ENCODE assay signal across 18 cellular contexts in genomic region chr15:69941931-69942471, GRCh38.
A peak's percentile ranks its signal among the peaks of the same experiment; 100 is the strongest.
DNase-seq lines count a peak whose midpoint lies in the region; TF ChIP-seq lines count a peak whose summit lies in the region.
"Had no signal": no experiment of that assay in that cellular context is flagged by ENCODE, and none has a peak within 500 bp of the region (broad histone marks: within the 10 kb centered on the region; RNA-seq: fewer than 3 reads in every experiment).

No MANE protein-coding gene starts in this region.

- DNase-seq in NCI-H2081 (lab: John Stamatoyannopoulos, UW) (peak; percentile 46 to 81), NCI-H2227 (lab: John Stamatoyannopoulos, UW; ENCODE audit: unreplicated experiment) (peak; percentile 13), NCI-H69 (lab: John Stamatoyannopoulos, UW) (peak; percentile 89), mesendoderm (no peak), PC-9 (no peak), prostate gland (ENCODE audit: low spot score) (no peak), HT-29 (ENCODE audit: low spot score) (no peak)
- DNase-seq in activated T-helper 2 cell treated with anti-CD3 and anti-CD28 coated beads, Interferon-gamma antibody, Interleukin-2, Interleukin-4, amounts not matched to agents 10 μg/mL and 5 μg/mL and 100 μg/mL, durations not matched to agents 14 hours and 24 hours and 36 hours (ENCODE audit: low spot score) = no peak
- DNase-seq: ACHN; BE2C; C1 segment of cervical spinal cord; Caco-2; CD4-positive, CD25-positive, alpha-beta regulatory T cell; DMS79 treated with DMSO at 0.1 percent for 48 hours; GF-D8; GOT3; H7; HFFc6 had no signal

- peak overlapping the region; percentile 34 for H3K56ac ChIP-seq in mesendoderm (ENCODE audit: low read length)

- TF ChIP-seq CTCF in PC-9 (conservative IDR thresholded peaks at IDR 0.05) = no peak
- TF ChIP-seq CTCF in prostate gland (IDR thresholded peaks at IDR 0.05) = no peak

- intact Hi-C loops in PC-9 (cut with micrococcal nuclease; ENCODE audit: unreplicated experiment) (no loop called here), prostate gland (cut with DNase I) (no loop called here)
- intact Hi-C loops in activated T-helper 2 cell treated with anti-CD3 and anti-CD28 coated beads, Interferon-gamma antibody, Interleukin-2, Interleukin-4, amounts not matched to agents 10 μg/mL and 5 μg/mL and 100 μg/mL, durations not matched to agents 14 hours and 24 hours and 36 hours (cut with micrococcal nuclease) = no loop called here

- H3K27ac Mint-ChIP-seq in activated T-helper 2 cell treated with anti-CD3 and anti-CD28 coated beads, Interferon-gamma antibody, Interleukin-2, Interleukin-4, amounts not matched to agents 10 μg/mL and 5 μg/mL and 100 μg/mL, durations not matched to agents 14 hours and 24 hours and 36 hours = no peak overlapping the region
- H3K27ac Mint-ChIP-seq: CD4-positive, CD25-positive, alpha-beta regulatory T cell; HFFc6 had no signal

- H3K36me3 ChIP-seq in mesendoderm (ENCODE audit: control insufficient read depth, insufficient read depth, low read length) (no peaks in the 10 kb centered on the region), PC-9 (ENCODE audit: low read depth) (no peaks in the 10 kb centered on the region), prostate gland (no peaks in the 10 kb centered on the region)
- H3K36me3 ChIP-seq: BE2C had no signal

- H3K9me3 Mint-ChIP-seq in activated T-helper 2 cell treated with anti-CD3 and anti-CD28 coated beads, Interferon-gamma antibody, Interleukin-2, Interleukin-4, amounts not matched to agents 10 μg/mL and 5 μg/mL and 100 μg/mL, durations not matched to agents 14 hours and 24 hours and 36 hours = no peaks in the 10 kb centered on the region
- H3K9me3 Mint-ChIP-seq: CD4-positive, CD25-positive, alpha-beta regulatory T cell; HFFc6 had no signal

- H2BK120ac ChIP-seq in mesendoderm (ENCODE audit: low read depth, low read length) = no peak overlapping the region

- H3K4me1 Mint-ChIP-seq in activated T-helper 2 cell treated with anti-CD3 and anti-CD28 coated beads, Interferon-gamma antibody, Interleukin-2, Interleukin-4, amounts not matched to agents 10 μg/mL and 5 μg/mL and 100 μg/mL, durations not matched to agents 14 hours and 24 hours and 36 hours (ENCODE audit: low read depth) = no peaks in the 10 kb centered on the region
- H3K4me1 Mint-ChIP-seq: CD4-positive, CD25-positive, alpha-beta regulatory T cell had no signal

- H3K27me3 ChIP-seq in mesendoderm (ENCODE audit: insufficient read depth, low read length, poor library complexity) (no peaks in the 10 kb centered on the region), PC-9 (ENCODE audit: insufficient read depth, low read depth) (0 out of 2 replicates have a peak, but pooled peaks cover 3% of the 10 kb centered on the region), prostate gland (replicated peaks; ENCODE audit: insufficient read depth) (no peaks in the 10 kb centered on the region)
- H3K27me3 ChIP-seq: BE2C had no signal

- H2AK5ac ChIP-seq in mesendoderm (ENCODE audit: low read length) = no peak overlapping the region

- H3K9me3 ChIP-seq in PC-9 (ENCODE audit: insufficient read depth, low read depth) (no peaks in the 10 kb centered on the region), prostate gland (no peaks in the 10 kb centered on the region)
- H3K9me3 ChIP-seq: BE2C, Caco-2 had no signal

- no peak overlapping the region for H3K9ac ChIP-seq in mesendoderm (ENCODE audit: low read length)

- H4K8ac ChIP-seq in mesendoderm (ENCODE audit: low read depth, low read length) = no peak overlapping the region

- H3K9me2 ChIP-seq in PC-9 (ENCODE audit: insufficient read depth) = no peaks in the 10 kb centered on the region

- no peaks in the 10 kb centered on the region for H3K79me2 ChIP-seq in mesendoderm (ENCODE audit: control insufficient read depth, insufficient read depth, low read length)
- H3K79me2 ChIP-seq in PC-9 (ENCODE audit: low read depth) = no peaks in the 10 kb centered on the region

- H3K4me3 ChIP-seq in mesendoderm (ENCODE audit: low read length) (no peak overlapping the region), PC-9 (no peak overlapping the region), prostate gland (no peak overlapping the region)

- H4K5ac ChIP-seq in mesendoderm (ENCODE audit: low read length) = no peak overlapping the region

- peaks cover 17% of the 10 kb centered on the region for H3K27me3 Mint-ChIP-seq in activated T-helper 2 cell treated with anti-CD3 and anti-CD28 coated beads, Interferon-gamma antibody, Interleukin-2, Interleukin-4, amounts not matched to agents 10 μg/mL and 5 μg/mL and 100 μg/mL, durations not matched to agents 14 hours and 24 hours and 36 hours (ENCODE audit: low read depth)

- no peak overlapping the region for H2AFZ ChIP-seq in PC-9

- BruUV-seq in PC-9 (replicated peaks; lab: Mats Ljungman, UMichigan) = no TSS peak

- H3K4ac ChIP-seq in mesendoderm (ENCODE audit: low read depth, low read length) = no peak overlapping the region

- H3K27ac ChIP-seq in mesendoderm (ENCODE audit: low read depth, low read length) = no peak overlapping the region
- H3K27ac ChIP-seq in PC-9 = no peak overlapping the region
- H3K27ac ChIP-seq in prostate gland = no peak overlapping the region

- CTCF ChIA-PET in PC-9 (lab: Charles Lee) = no interaction called here

- H3K4me2 ChIP-seq in mesendoderm (ENCODE audit: low read length) = no peak overlapping the region
- no peak overlapping the region for H3K4me2 ChIP-seq in PC-9

- H3F3A ChIP-seq in PC-9 (ENCODE audit: insufficient read depth, low read depth) = no peaks in the 10 kb centered on the region

- no peak overlapping the region for H3K23ac ChIP-seq in mesendoderm (ENCODE audit: low read length)

- H3K18ac ChIP-seq in mesendoderm (ENCODE audit: low read length) = no peak overlapping the region

- no peak for TF ChIP-seq POLR2A in prostate gland (IDR thresholded peaks at IDR 0.05)

- POLR2A ChIA-PET in PC-9 (lab: Charles Lee; ENCODE audit: unreplicated experiment) = no interaction called here

- H3K4me3 Mint-ChIP-seq in activated T-helper 2 cell treated with anti-CD3 and anti-CD28 coated beads, Interferon-gamma antibody, Interleukin-2, Interleukin-4, amounts not matched to agents 10 μg/mL and 5 μg/mL and 100 μg/mL, durations not matched to agents 14 hours and 24 hours and 36 hours (ENCODE audit: low read depth) = no peak overlapping the region
- H3K4me3 Mint-ChIP-seq: CD4-positive, CD25-positive, alpha-beta regulatory T cell; HFFc6 had no signal

- no peaks in the 10 kb centered on the region for H3K79me1 ChIP-seq in mesendoderm (ENCODE audit: low read length)

- no peak overlapping the region for H2BK15ac ChIP-seq in mesendoderm (replicated peaks; ENCODE audit: low read depth)

- H2BK5ac ChIP-seq in mesendoderm (ENCODE audit: low read length) = no peak overlapping the region

- H3K4me1 ChIP-seq in mesendoderm (ENCODE audit: control insufficient read depth, low read depth, low read length) (peaks cover 4% of the 10 kb centered on the region), PC-9 (replicated peaks; ENCODE audit: insufficient read depth) (no peaks in the 10 kb centered on the region), prostate gland (replicated peaks) (no peaks in the 10 kb centered on the region)
- H3K4me1 ChIP-seq: BE2C, Caco-2 had no signal

- no peaks in the 10 kb centered on the region for H3K36me3 Mint-ChIP-seq in activated T-helper 2 cell treated with anti-CD3 and anti-CD28 coated beads, Interferon-gamma antibody, Interleukin-2, Interleukin-4, amounts not matched to agents 10 μg/mL and 5 μg/mL and 100 μg/mL, durations not matched to agents 14 hours and 24 hours and 36 hours (ENCODE audit: low read depth)
- H3K36me3 Mint-ChIP-seq: CD4-positive, CD25-positive, alpha-beta regulatory T cell had no signal

- H4K20me1 ChIP-seq in PC-9 (ENCODE audit: insufficient read depth) = no peaks in the 10 kb centered on the region

- no CpG with 5 or more reads among the region's 8 CpGs for WGBS in mesendoderm (ENCODE audit: extremely low coverage, insufficient coverage, low lambda C conversion rate)
- 92% methylated on average over 8 of the region's 8 CpGs for WGBS in prostate gland

Comparison
In these comparisons a context has a peak if more than half of its experiments do, and no peak if none do; other contexts are left out.
1. DNase-seq: peak in NCI-H2081 (2 of 2), NCI-H2227 (single experiment) and NCI-H69 (single experiment); none in mesendoderm (single experiment), PC-9 (0 of 2), activated T-helper 2 cell treated with anti-CD3 and anti-CD28 coated beads, Interferon-gamma antibody, Interleukin-2, Interleukin-4, amounts not matched to agents 10 μg/mL and 5 μg/mL and 100 μg/mL, durations not matched to agents 14 hours and 24 hours and 36 hours (single experiment), prostate gland (single experiment) and HT-29 (single experiment).